Comparison of ENCODE assay signal across 9 cellular contexts in the genomic region with DNA sequence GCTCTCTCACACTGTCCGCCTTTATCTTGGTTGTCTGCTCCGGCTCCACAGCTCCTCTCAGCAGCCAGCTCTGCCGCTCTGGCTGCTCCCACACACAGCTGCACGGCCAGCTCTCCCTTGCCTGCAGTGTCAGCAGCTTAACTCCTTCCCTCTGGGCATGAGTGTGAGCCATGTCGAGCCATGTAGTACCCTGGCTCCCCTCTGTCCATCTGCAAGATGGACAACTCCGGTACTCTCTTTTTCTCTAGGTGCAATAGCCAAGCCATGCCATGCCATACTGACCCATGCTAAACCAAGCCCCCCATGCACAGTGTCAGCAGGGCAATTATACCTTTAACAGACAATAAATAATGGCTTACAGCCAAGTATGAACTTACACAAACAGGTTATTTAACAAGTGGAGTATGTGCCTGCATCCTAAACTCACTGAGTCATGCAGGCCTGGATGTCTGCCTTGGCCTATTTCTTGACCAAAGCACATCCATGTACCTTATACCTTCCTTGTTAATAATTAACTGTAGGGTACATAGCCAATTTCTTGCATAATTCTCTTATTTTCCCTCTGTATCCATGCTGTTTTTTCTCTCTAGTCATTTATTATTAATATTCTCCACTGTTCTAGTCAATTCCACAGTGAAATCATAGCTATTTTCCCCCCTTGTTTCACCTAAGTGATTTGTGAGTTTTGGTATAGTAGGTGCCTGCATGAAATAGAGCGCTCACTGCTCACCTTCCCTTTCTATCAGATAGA.
A peak's percentile ranks its signal among the peaks of the same experiment; 100 is the strongest.
DNase-seq lines count a peak whose midpoint lies in the region; ATAC-seq and TF ChIP-seq lines count a peak whose summit lies in the region.
"Had no signal": no experiment of that assay in that cellular context is flagged by ENCODE, and none has a peak within 500 bp of the region (broad histone marks: within the 10 kb centered on the region; RNA-seq: fewer than 3 reads in every experiment).

No MANE protein-coding gene starts in this region.

- BruUV-seq in Caco-2 (replicated peaks; lab: Mats Ljungman, UMichigan) = no TSS peak

- H3K4me3 Mint-ChIP-seq in Caco-2 (ENCODE audit: unreplicated experiment) = peak overlapping the region; percentile 27
- no peak overlapping the region for H3K4me3 Mint-ChIP-seq in activated naive CD8-positive, alpha-beta T cell treated with anti-CD3 and anti-CD28 coated beads, Interleukin-2, amount 50 U/mL, for 24 hours

- POLR2A ChIA-PET in Caco-2 (lab: Charles Lee) (interaction anchor here (0.6 kb wide), 1 partner anchor 88 kb away, joined by 6 read pairs; no protein-coding TSS in a partner anchor), RWPE1 (lab: Yijun Ruan, JAX; ENCODE audit: low non-redundant PET) (no interaction called here)

- TF ChIP-seq CTCF in Caco-2 (IDR thresholded peaks at IDR 0.05; ENCODE audit: insufficient read depth in 1 of 2, low read depth in 1 of 2, low read length in 1 of 2, severe bottlenecking in 1 of 2, unreplicated experiment in 1 of 2) = no peak
- no peak for TF ChIP-seq CTCF in RWPE1 (conservative IDR thresholded peaks at IDR 0.05; ENCODE audit: low read depth)
- TF ChIP-seq CTCF in omental fat pad (IDR thresholded peaks at IDR 0.05) = no peak

- no peak overlapping the region for H3K4me3 ChIP-seq in Caco-2 (ENCODE audit: low read depth, low read length)

- DNase-seq in Caco-2 (peak; percentile 63 to 77), RWPE1 (ENCODE audit: low spot score) (peak; percentile 3), globus pallidus (ENCODE audit: low spot score) (peak; percentile 13), omental fat pad (ENCODE audit: low spot score) (no peak)
- DNase-seq in activated T-cell treated with anti-CD3 and anti-CD28 coated beads, Interleukin-2, amount 50 U/mL, for 1 hour = no peak
- no peak for DNase-seq in activated naive CD8-positive, alpha-beta T cell treated with anti-CD3 and anti-CD28 coated beads, Interleukin-2, amount 50 U/mL, for 24 hours
- no peak for DNase-seq in activated naive CD4-positive, alpha-beta T cell treated with Interleukin-2 at 50 U/mL for 16 hours

- intact Hi-C loops in Caco-2 (cut with micrococcal nuclease; ENCODE audit: unreplicated experiment) = loop anchor here (1.0 to 5.0 kb wide), 2 partner anchors 50 to 160 kb away; no protein-coding TSS in a partner anchor

- CTCF ChIA-PET in Caco-2 (lab: Charles Lee) = interaction anchor here (0.6 kb wide), 1 partner anchor 17 kb away, joined by 3 read pairs; no protein-coding TSS in a partner anchor
- CTCF ChIA-PET in RWPE1 (lab: Yijun Ruan, JAX) = no interaction called here

- H3K27ac ChIP-seq in RWPE1 = peak overlapping the region; percentile 45
- H3K27ac ChIP-seq: SK-N-MC had no signal

- no peaks in the 10 kb centered on the region for H3K27me3 Mint-ChIP-seq in Caco-2 (ENCODE audit: insufficient read depth, unreplicated experiment)
- H3K27me3 Mint-ChIP-seq in activated naive CD8-positive, alpha-beta T cell treated with anti-CD3 and anti-CD28 coated beads, Interleukin-2, amount 50 U/mL, for 24 hours = no peaks in the 10 kb centered on the region

- peak overlapping the region; percentile 92 for H3K27ac Mint-ChIP-seq in Caco-2 (ENCODE audit: unreplicated experiment)
- H3K27ac Mint-ChIP-seq in activated naive CD8-positive, alpha-beta T cell treated with anti-CD3 and anti-CD28 coated beads, Interleukin-2, amount 50 U/mL, for 24 hours = no peak overlapping the region

- H3K27me3 ChIP-seq in Caco-2 (replicated peaks; ENCODE audit: control insufficient read depth, insufficient read depth, low read length) = no peaks in the 10 kb centered on the region

- peaks cover 17% of the 10 kb centered on the region for H3K9me3 Mint-ChIP-seq in Caco-2 (ENCODE audit: unreplicated experiment)
- H3K9me3 Mint-ChIP-seq in activated naive CD8-positive, alpha-beta T cell treated with anti-CD3 and anti-CD28 coated beads, Interleukin-2, amount 50 U/mL, for 24 hours = peaks cover 9% of the 10 kb centered on the region

- ATAC-seq in omental fat pad (ENCODE audit: low FRiP score) (peak; percentile 95), GM19023 (IDR thresholded peaks at IDR 0.05; ENCODE audit: unreplicated experiment) (no peak)
- ATAC-seq in activated naive CD8-positive, alpha-beta T cell treated with anti-CD3 and anti-CD28 coated beads, Interleukin-2, amount 50 U/mL, for 24 hours = no peak

- peaks cover 41% of the 10 kb centered on the region for H3K4me1 ChIP-seq in Caco-2

- peaks cover 47% of the 10 kb centered on the region for H3K4me1 Mint-ChIP-seq in Caco-2 (ENCODE audit: low read depth, unreplicated experiment)
- H3K4me1 Mint-ChIP-seq in activated naive CD8-positive, alpha-beta T cell treated with anti-CD3 and anti-CD28 coated beads, Interleukin-2, amount 50 U/mL, for 24 hours = no peaks in the 10 kb centered on the region

- H3K36me3 Mint-ChIP-seq in Caco-2 (ENCODE audit: insufficient read depth, unreplicated experiment) = peaks cover 7% of the 10 kb centered on the region
- peaks cover 2% of the 10 kb centered on the region for H3K36me3 Mint-ChIP-seq in activated naive CD8-positive, alpha-beta T cell treated with anti-CD3 and anti-CD28 coated beads, Interleukin-2, amount 50 U/mL, for 24 hours (ENCODE audit: low read depth)

- H3K36me3 ChIP-seq in Caco-2 (ENCODE audit: control insufficient read depth, insufficient read depth, low read length) = no peaks in the 10 kb centered on the region

- H3K9me3 ChIP-seq in Caco-2 = no peaks in the 10 kb centered on the region

Comparison
In these comparisons a context has a peak if more than half of its experiments do, and no peak if none do; other contexts are left out.
1. DNase-seq: peak in Caco-2 (2 of 2), RWPE1 (single experiment) and globus pallidus (single experiment); none in omental fat pad (single experiment), activated T-cell treated with anti-CD3 and anti-CD28 coated beads, Interleukin-2, amount 50 U/mL, for 1 hour (single experiment), activated naive CD8-positive, alpha-beta T cell treated with anti-CD3 and anti-CD28 coated beads, Interleukin-2, amount 50 U/mL, for 24 hours (single experiment) and activated naive CD4-positive, alpha-beta T cell treated with Interleukin-2 at 50 U/mL for 16 hours (single experiment).